ENCODE assay signal across 1 cellular context in the genomic region with DNA sequence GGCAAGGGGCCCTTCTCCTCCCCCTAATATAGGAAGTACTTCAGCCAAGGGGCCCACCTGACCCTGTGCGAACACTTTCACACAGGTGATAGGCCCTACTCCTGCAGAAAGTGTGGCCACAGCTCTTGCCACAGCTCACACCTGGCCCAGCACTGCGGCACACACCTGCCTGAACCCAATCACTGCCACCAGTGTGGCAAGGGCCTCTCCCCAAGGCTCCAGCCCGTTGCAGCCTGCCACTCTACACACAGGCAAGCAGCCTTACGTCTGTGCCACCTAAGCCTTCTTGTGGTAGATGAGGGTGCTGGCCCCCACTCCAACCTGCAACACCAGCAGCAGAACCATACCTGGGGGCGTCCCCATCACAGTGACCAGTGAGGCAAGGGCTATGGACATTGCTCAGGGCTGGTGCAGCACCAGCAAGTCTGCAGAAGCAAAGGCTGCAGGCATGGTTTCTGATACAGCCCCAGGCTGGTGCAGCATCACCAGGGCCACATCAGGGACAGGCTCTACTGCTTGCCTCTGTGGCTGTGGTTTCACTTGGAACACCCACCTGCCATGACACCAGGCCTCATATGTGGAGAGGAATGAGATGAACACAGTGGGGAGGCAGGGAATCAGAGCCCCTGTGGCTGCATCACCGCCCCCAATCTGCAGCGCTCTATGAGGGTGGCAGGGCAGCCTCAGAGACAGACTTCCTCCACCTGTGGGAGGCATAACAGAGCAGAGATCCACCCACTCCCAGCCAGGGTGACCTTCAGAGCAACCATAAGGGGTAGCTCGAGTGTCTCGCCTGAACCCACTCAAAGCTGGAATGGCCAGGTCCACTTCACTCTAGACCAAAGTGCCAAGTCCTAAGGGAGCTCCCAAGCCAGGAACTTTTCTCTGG.
TF ChIP-seq lines count a peak whose summit lies in the region.

No MANE protein-coding gene starts in this region.

TF ChIP-seq in HEK293, 187 proteins besides CTCF, POLR2A, EP300 and RAD21 (continued from another document):
- TF ChIP-seq, protein P1, sequence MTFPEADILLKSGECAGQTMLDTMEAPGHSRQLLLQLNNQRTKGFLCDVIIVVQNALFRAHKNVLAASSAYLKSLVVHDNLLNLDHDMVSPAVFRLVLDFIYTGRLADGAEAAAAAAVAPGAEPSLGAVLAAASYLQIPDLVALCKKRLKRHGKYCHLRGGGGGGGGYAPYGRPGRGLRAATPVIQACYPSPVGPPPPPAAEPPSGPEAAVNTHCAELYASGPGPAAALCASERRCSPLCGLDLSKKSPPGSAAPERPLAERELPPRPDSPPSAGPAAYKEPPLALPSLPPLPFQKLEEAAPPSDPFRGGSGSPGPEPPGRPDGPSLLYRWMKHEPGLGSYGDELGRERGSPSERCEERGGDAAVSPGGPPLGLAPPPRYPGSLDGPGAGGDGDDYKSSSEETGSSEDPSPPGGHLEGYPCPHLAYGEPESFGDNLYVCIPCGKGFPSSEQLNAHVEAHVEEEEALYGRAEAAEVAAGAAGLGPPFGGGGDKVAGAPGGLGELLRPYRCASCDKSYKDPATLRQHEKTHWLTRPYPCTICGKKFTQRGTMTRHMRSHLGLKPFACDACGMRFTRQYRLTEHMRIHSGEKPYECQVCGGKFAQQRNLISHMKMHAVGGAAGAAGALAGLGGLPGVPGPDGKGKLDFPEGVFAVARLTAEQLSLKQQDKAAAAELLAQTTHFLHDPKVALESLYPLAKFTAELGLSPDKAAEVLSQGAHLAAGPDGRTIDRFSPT (tag by site-specific recombination; IDR thresholded peaks at IDR 0.05), result no peak
- TF ChIP-seq ZNF202 (tag by site-specific recombination; IDR thresholded peaks at IDR 0.05; ENCODE audit: borderline replicate concordance), result no peak
- TF ChIP-seq HOXA7 (CRISPR knock-in tag; IDR thresholded peaks at IDR 0.05; ENCODE audit: borderline replicate concordance), result no peak
- TF ChIP-seq GFI1B (tag by site-specific recombination; IDR thresholded peaks at IDR 0.05), result no peak
- no peak for TF ChIP-seq SALL2 (tag by site-specific recombination; IDR thresholded peaks at IDR 0.05; ENCODE audit: borderline replicate concordance)
- TF ChIP-seq ZNF544 (tag by site-specific recombination; IDR thresholded peaks at IDR 0.05), result no peak
- TF ChIP-seq, protein P2, sequence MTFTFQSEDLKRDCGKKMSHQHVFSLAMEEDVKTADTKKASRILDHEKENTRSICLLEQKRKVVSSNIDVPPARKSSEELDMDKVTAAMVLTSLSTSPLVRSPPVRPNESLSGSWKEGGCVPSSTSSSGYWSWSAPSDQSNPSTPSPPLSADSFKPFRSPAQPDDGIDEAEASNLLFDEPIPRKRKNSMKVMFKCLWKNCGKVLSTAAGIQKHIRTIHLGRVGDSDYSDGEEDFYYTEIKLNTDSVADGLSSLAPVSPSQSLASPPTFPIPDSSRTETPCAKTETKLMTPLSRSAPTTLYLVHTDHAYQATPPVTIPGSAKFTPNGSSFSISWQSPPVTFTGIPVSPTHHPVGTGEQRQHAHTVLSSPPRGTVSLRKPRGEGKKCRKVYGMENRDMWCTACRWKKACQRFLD (tag by site-specific recombination; IDR thresholded peaks at IDR 0.05), result no peak
- TF ChIP-seq, protein P3, sequence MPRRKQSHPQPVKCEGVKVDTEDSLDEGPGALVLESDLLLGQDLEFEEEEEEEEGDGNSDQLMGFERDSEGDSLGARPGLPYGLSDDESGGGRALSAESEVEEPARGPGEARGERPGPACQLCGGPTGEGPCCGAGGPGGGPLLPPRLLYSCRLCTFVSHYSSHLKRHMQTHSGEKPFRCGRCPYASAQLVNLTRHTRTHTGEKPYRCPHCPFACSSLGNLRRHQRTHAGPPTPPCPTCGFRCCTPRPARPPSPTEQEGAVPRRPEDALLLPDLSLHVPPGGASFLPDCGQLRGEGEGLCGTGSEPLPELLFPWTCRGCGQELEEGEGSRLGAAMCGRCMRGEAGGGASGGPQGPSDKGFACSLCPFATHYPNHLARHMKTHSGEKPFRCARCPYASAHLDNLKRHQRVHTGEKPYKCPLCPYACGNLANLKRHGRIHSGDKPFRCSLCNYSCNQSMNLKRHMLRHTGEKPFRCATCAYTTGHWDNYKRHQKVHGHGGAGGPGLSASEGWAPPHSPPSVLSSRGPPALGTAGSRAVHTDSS (tag by site-specific recombination; IDR thresholded peaks at IDR 0.05), result no peak
- peak; percentile 93 for TF ChIP-seq ZFHX2 (tag by site-specific recombination; conservative IDR thresholded peaks at IDR 0.05)
- no peak for TF ChIP-seq KLF17 (tag by site-specific recombination; IDR thresholded peaks at IDR 0.05)
- peak; percentile 94 for TF ChIP-seq EGR2 (tag by site-specific recombination; IDR thresholded peaks at IDR 0.05; ENCODE audit: low read depth)
- TF ChIP-seq ZBTB17 (tag by site-specific recombination; IDR thresholded peaks at IDR 0.05), result no peak
- no peak for TF ChIP-seq ZNF629 (tag by site-specific recombination; IDR thresholded peaks at IDR 0.05)
- no peak for TF ChIP-seq ZNF24 (tag by site-specific recombination; IDR thresholded peaks at IDR 0.05)
- TF ChIP-seq KLF10 (tag by site-specific recombination; IDR thresholded peaks at IDR 0.05), result no peak
